ENCODE assay signal across 11 cellular contexts in genomic region chr1:152495066-152495675, GRCh38. TPM values are rescaled to one million over a fixed set of nuclear protein-coding genes. Genes with fewer than 3 reads are reported as not detected.
DNase-seq lines count a peak whose midpoint lies in the region; ATAC-seq and TF ChIP-seq lines count a peak whose summit lies in the region.
"Had no signal": no experiment of that assay in that cellular context is flagged by ENCODE, and none has a peak within 500 bp of the region (broad histone marks: within the 10 kb centered on the region; RNA-seq: fewer than 3 reads in every experiment).

No MANE protein-coding gene starts in this region.

- no CpG with 5 or more reads among the region's 4 CpGs for WGBS in trophoblast cell (ENCODE audit: extremely low coverage, insufficient coverage, insufficient read length)
- 53 to 78% methylated on average over 4 of the region's 4 CpGs for WGBS in lower leg skin, 2 donors
- WGBS in gastroesophageal sphincter (ENCODE audit: low coverage in 1 of 2), 2 donors: 29% methylated on average over 4 of the region's 4 CpGs; no CpG with 5 or more reads in 1 of the 2 donors

- H2BK5ac ChIP-seq in trophoblast cell (ENCODE audit: low read depth, low read length, poor library complexity): no peak overlapping the region

- no peak overlapping the region for H4K91ac ChIP-seq in trophoblast cell (ENCODE audit: low read depth, low read length)

- H3K9me3 ChIP-seq in trophoblast cell (ENCODE audit: insufficient read depth, low read depth, low read length): peaks cover 21% of the 10 kb centered on the region
- H3K9me3 ChIP-seq in gastroesophageal sphincter: no peaks in the 10 kb centered on the region

- no peak overlapping the region for H3K4me3 ChIP-seq in trophoblast cell (ENCODE audit: low read depth, low read length)
- H3K4me3 ChIP-seq in lower leg skin (ENCODE audit: low read depth, poor library complexity, severe bottlenecking): no peak overlapping the region
- H3K4me3 ChIP-seq in gastroesophageal sphincter: no peak overlapping the region

- H3K23ac ChIP-seq in trophoblast cell (ENCODE audit: low read length): no peak overlapping the region

- H3K4me1 ChIP-seq in trophoblast cell (ENCODE audit: control insufficient read depth in 1 of 2, insufficient read depth in 2 of 2, low read length in 2 of 2) (no peaks in the 10 kb centered on the region), gastroesophageal sphincter (no peaks in the 10 kb centered on the region)

- no peak overlapping the region for H2BK12ac ChIP-seq in trophoblast cell (ENCODE audit: low read length)

- no peaks in the 10 kb centered on the region for H3K9me3 Mint-ChIP-seq in activated naive CD4-positive, alpha-beta T cell treated with anti-CD3 and anti-CD28 coated beads for 36 hours
- H3K9me3 Mint-ChIP-seq in activated CD8-positive, alpha-beta T cell treated with anti-CD3 and anti-CD28 coated beads for 36 hours: no peaks in the 10 kb centered on the region
- H3K9me3 Mint-ChIP-seq: central memory CD8-positive, alpha-beta T cell had no signal

- CTCF ChIA-PET in activated naive CD4-positive, alpha-beta T cell treated with anti-CD3 and anti-CD28 coated beads for 36 hours (lab: Charles Lee): interaction anchor here (0.7 kb wide), 1 partner anchor 13 kb away, joined by 3 read pairs; no protein-coding TSS in a partner anchor
- CTCF ChIA-PET in activated CD8-positive, alpha-beta T cell treated with anti-CD3 and anti-CD28 coated beads for 36 hours (lab: Charles Lee): no interaction called here

- H2AFZ ChIP-seq in trophoblast cell (ENCODE audit: insufficient read depth, low read length, poor library complexity): no peak overlapping the region

- POLR2A ChIA-PET in activated CD8-positive, alpha-beta T cell treated with anti-CD3 and anti-CD28 coated beads for 36 hours (lab: Charles Lee): no interaction called here

- DNase-seq in activated naive CD4-positive, alpha-beta T cell treated with anti-CD3 and anti-CD28 coated beads for 36 hours: peak; percentile 44
- no peak for DNase-seq in activated naive CD4-positive, alpha-beta T cell (lab: John Stamatoyannopoulos, UW)
- DNase-seq in Kasumi-1 (lab: John Stamatoyannopoulos, UW) (peak; percentile 27 to 50), trophoblast cell (peak; percentile 58 to 80), lower leg skin (ENCODE audit: low spot score in 2 of 2) (no peak), mesenteric fat pad (ENCODE audit: low spot score) (no peak)
- peak; percentile 33 for DNase-seq in activated CD8-positive, alpha-beta T cell treated with anti-CD3 and anti-CD28 coated beads for 36 hours
- DNase-seq: NCI-H187 treated with DMSO at 0.1 percent for 48 hours had no signal

- H3K4me3 Mint-ChIP-seq in activated naive CD4-positive, alpha-beta T cell treated with anti-CD3 and anti-CD28 coated beads for 36 hours: no peak overlapping the region
- H3K4me3 Mint-ChIP-seq in activated CD8-positive, alpha-beta T cell treated with anti-CD3 and anti-CD28 coated beads for 36 hours: no peak overlapping the region
- H3K4me3 Mint-ChIP-seq: central memory CD8-positive, alpha-beta T cell had no signal

- no peak overlapping the region for H3K4me2 ChIP-seq in trophoblast cell (ENCODE audit: low read length)

- no peaks in the 10 kb centered on the region for H3K79me2 ChIP-seq in trophoblast cell (ENCODE audit: control insufficient read depth, insufficient read depth, low read length, poor library complexity)

- TF ChIP-seq CTCF in activated CD8-positive, alpha-beta T cell treated with anti-CD3 and anti-CD28 coated beads for 36 hours (IDR thresholded peaks at IDR 0.05): no peak
- TF ChIP-seq CTCF in lower leg skin (IDR thresholded peaks at IDR 0.05): no peak
- peak in 1 of 4 experiments; percentile 7 for TF ChIP-seq CTCF in gastroesophageal sphincter (IDR thresholded peaks at IDR 0.05)

- peaks cover 9% of the 10 kb centered on the region for H3K27me3 Mint-ChIP-seq in activated naive CD4-positive, alpha-beta T cell treated with anti-CD3 and anti-CD28 coated beads for 36 hours (ENCODE audit: low read depth)
- peaks cover 7% of the 10 kb centered on the region for H3K27me3 Mint-ChIP-seq in activated CD8-positive, alpha-beta T cell treated with anti-CD3 and anti-CD28 coated beads for 36 hours

- no peaks in the 10 kb centered on the region for H3K79me1 ChIP-seq in trophoblast cell (ENCODE audit: low read length)

- intact Hi-C loops in activated naive CD4-positive, alpha-beta T cell treated with anti-CD3 and anti-CD28 coated beads for 36 hours (cut with micrococcal nuclease): no loop called here
- intact Hi-C loops in activated CD8-positive, alpha-beta T cell treated with anti-CD3 and anti-CD28 coated beads for 36 hours (cut with micrococcal nuclease): no loop called here
- intact Hi-C loops in lower leg skin (cut with DNase I; ENCODE audit: low total_unique reads): no loop called here

- no peak overlapping the region for H3K14ac ChIP-seq in trophoblast cell (ENCODE audit: low read length)

- H3K27ac ChIP-seq in trophoblast cell (ENCODE audit: low read depth, low read length): no peak overlapping the region
- H3K27ac ChIP-seq in gastroesophageal sphincter: no peak overlapping the region

- TF ChIP-seq POLR2A in lower leg skin (IDR thresholded peaks at IDR 0.05) (no peak), gastroesophageal sphincter (IDR thresholded peaks at IDR 0.05) (no peak)

- H4K12ac ChIP-seq in trophoblast cell (ENCODE audit: low read depth, low read length): no peak overlapping the region

- no peak overlapping the region for H4K8ac ChIP-seq in trophoblast cell (ENCODE audit: low read depth, low read length)

- TF ChIP-seq EP300 in gastroesophageal sphincter (IDR thresholded peaks at IDR 0.05): no peak

- H3K36me3 Mint-ChIP-seq in activated naive CD4-positive, alpha-beta T cell treated with anti-CD3 and anti-CD28 coated beads for 36 hours (ENCODE audit: low read depth): no peaks in the 10 kb centered on the region
- no peaks in the 10 kb centered on the region for H3K36me3 Mint-ChIP-seq in activated CD8-positive, alpha-beta T cell treated with anti-CD3 and anti-CD28 coated beads for 36 hours (ENCODE audit: low read depth)

- H3K27me3 ChIP-seq in trophoblast cell (ENCODE audit: insufficient read depth, low read length): no peaks in the 10 kb centered on the region
- H3K27me3 ChIP-seq in gastroesophageal sphincter: no peaks in the 10 kb centered on the region

- H3K36me3 ChIP-seq in trophoblast cell (ENCODE audit: control insufficient read depth in 1 of 2, insufficient read depth in 2 of 2, low read length in 2 of 2) (no peaks in the 10 kb centered on the region), gastroesophageal sphincter (no peaks in the 10 kb centered on the region)

- H3K4ac ChIP-seq in trophoblast cell (ENCODE audit: low read depth, low read length): no peak overlapping the region

- no peak overlapping the region for H2AK5ac ChIP-seq in trophoblast cell (ENCODE audit: low read length)

- no peak overlapping the region for H3K9ac ChIP-seq in trophoblast cell (ENCODE audit: low read length)

- no peaks in the 10 kb centered on the region for H3K4me1 Mint-ChIP-seq in activated naive CD4-positive, alpha-beta T cell treated with anti-CD3 and anti-CD28 coated beads for 36 hours (ENCODE audit: low read depth)
- no peaks in the 10 kb centered on the region for H3K4me1 Mint-ChIP-seq in activated CD8-positive, alpha-beta T cell treated with anti-CD3 and anti-CD28 coated beads for 36 hours (ENCODE audit: low read depth)
- H3K4me1 Mint-ChIP-seq: central memory CD8-positive, alpha-beta T cell had no signal

- no peak for ATAC-seq in activated CD8-positive, alpha-beta T cell treated with anti-CD3 and anti-CD28 coated beads for 36 hours
- no peak for ATAC-seq in gastroesophageal sphincter

- H3K18ac ChIP-seq in trophoblast cell (ENCODE audit: low read length): no peak overlapping the region

- no peak overlapping the region for H2BK120ac ChIP-seq in trophoblast cell (ENCODE audit: insufficient read depth, low read length, poor library complexity)

- no peak overlapping the region for H3K27ac Mint-ChIP-seq in activated naive CD4-positive, alpha-beta T cell treated with anti-CD3 and anti-CD28 coated beads for 36 hours
- no peak overlapping the region for H3K27ac Mint-ChIP-seq in activated CD8-positive, alpha-beta T cell treated with anti-CD3 and anti-CD28 coated beads for 36 hours

RNA-seq across cellular contexts. Expression of gene LCE5A, which starts 15.4 kb away (rescaled TPM):
- total RNA-seq in activated naive CD4-positive, alpha-beta T cell treated with anti-CD3 and anti-CD28 coated beads for 36 hours: not detected
- not detected for total RNA-seq in activated CD8-positive, alpha-beta T cell treated with anti-CD3 and anti-CD28 coated beads for 36 hours
- not detected in 2 replicates for polyA plus RNA-seq in trophoblast cell (2013)
- total RNA-seq in lower leg skin (100 to 1,000 TPM; 154 to 612 (median 267) TPM), gastroesophageal sphincter (not detected), mesenteric fat pad (not detected)
- total RNA-seq: pulmonary artery endothelial cell had no signal

RNA-seq across cellular contexts. Expression of gene CRCT1, which starts 19.1 kb away (rescaled TPM):
- not detected for total RNA-seq in activated naive CD4-positive, alpha-beta T cell treated with anti-CD3 and anti-CD28 coated beads for 36 hours
- total RNA-seq in activated CD8-positive, alpha-beta T cell treated with anti-CD3 and anti-CD28 coated beads for 36 hours: not detected
- not detected in 2 replicates for polyA plus RNA-seq in trophoblast cell (2013)
- total RNA-seq in lower leg skin (100 to 1,000 TPM; 298 to 552 (median 441) TPM), gastroesophageal sphincter (1 to 10 TPM in 2 of 4 donors, not detected in 2; 1.4 to 3.3 TPM), mesenteric fat pad (not detected)
- total RNA-seq: pulmonary artery endothelial cell had no signal

Comparison
In these comparisons a context has a peak if more than half of its experiments do, and no peak if none do; other contexts are left out.
1. DNase-seq: peak in activated naive CD4-positive, alpha-beta T cell treated with anti-CD3 and anti-CD28 coated beads for 36 hours (single experiment), Kasumi-1 (2 of 2), activated CD8-positive, alpha-beta T cell treated with anti-CD3 and anti-CD28 coated beads for 36 hours (single experiment) and trophoblast cell (2 of 2); none in activated naive CD4-positive, alpha-beta T cell (0 of 4), lower leg skin (0 of 2) and mesenteric fat pad (single experiment).
2. RNA of gene LCE5A, which starts 15.4 kb away (total RNA-seq): 154 to 612 TPM in lower leg skin; not detected in activated CD8-positive, alpha-beta T cell treated with anti-CD3 and anti-CD28 coated beads for 36 hours, not detected in activated naive CD4-positive, alpha-beta T cell treated with anti-CD3 and anti-CD28 coated beads for 36 hours, not detected in gastroesophageal sphincter and not detected in mesenteric fat pad (single experiment); every median in the first group is over 100 times any median in the second.
3. RNA of gene CRCT1, which starts 19.1 kb away (total RNA-seq): 298 to 552 TPM in lower leg skin; 1.4 to 3.3 TPM in gastroesophageal sphincter, not detected in activated naive CD4-positive, alpha-beta T cell treated with anti-CD3 and anti-CD28 coated beads for 36 hours, not detected in activated CD8-positive, alpha-beta T cell treated with anti-CD3 and anti-CD28 coated beads for 36 hours and not detected in mesenteric fat pad (single experiment); every median in the first group is over 10 times any median in the second.